ENCODE assay signal across 8 cellular contexts in genomic region chr19:18324373-18324731, GRCh38. TPM values are rescaled to one million over a fixed set of nuclear protein-coding genes. Genes with fewer than 3 reads are reported as not detected.
DNase-seq lines count a peak whose midpoint lies in the region; ATAC-seq and TF ChIP-seq lines count a peak whose summit lies in the region.
"Not testable (repeated sequence)": the region's sequence is repeated elsewhere in the genome, so short reads cannot be mapped to it uniquely, and the experiment has no call there.
"Had no signal": no experiment of that assay in that cellular context is flagged by ENCODE, and none has a peak within 500 bp of the region (broad histone marks: within the 10 kb centered on the region; RNA-seq: fewer than 3 reads in every experiment).

No MANE protein-coding gene starts in this region.

- not testable (repeated sequence) for H3K9me3 ChIP-seq in HCT116 (ENCODE audit: control insufficient read depth in 1 of 2, insufficient read depth in 1 of 2, low read depth in 1 of 2, low read length in 2 of 2); SK-N-SH; breast epithelium; left ventricle myocardium inferior (replicated peaks); neural cell (ENCODE audit: low read length)

- H3K27ac ChIP-seq in HCT116 (ENCODE audit: low read depth, low read length) (peak overlapping the region; percentile 83), SK-N-SH (ENCODE audit: low read depth in 2 of 2, low read length in 1 of 2) (peak overlapping the region in 1 of 2 experiments; percentile 88; a peak in 3 of 4 replicates), breast epithelium (peak overlapping the region; percentile 50 to 96), left ventricle myocardium inferior (replicated peaks) (peak overlapping the region; percentile 96), neural cell (ENCODE audit: low read length) (peak overlapping the region; percentile 97)

- H3K36me3 ChIP-seq in HCT116 (ENCODE audit: control insufficient read depth in 1 of 2, insufficient read depth in 2 of 2, low read length in 2 of 2) = peaks cover 2 to 12% of the 10 kb centered on the region in 2 experiments; a peak in 1 of 4 replicates
- not testable (repeated sequence) for H3K36me3 ChIP-seq in SK-N-SH (replicated peaks in 1 of 2; ENCODE audit: control insufficient read depth in 1 of 2, insufficient read depth in 2 of 2, low read length in 1 of 2); breast epithelium; left ventricle myocardium inferior; neural cell (ENCODE audit: insufficient read depth, low read length)

- CTCF ChIA-PET in HCT116 (lab: Charles Lee) (interaction anchor here (0.8 to 3.2 kb wide), 3 partner anchors 22 to 49 kb away, joined by 3 to 28 read pairs (median 3); no protein-coding TSS in a partner anchor), SK-N-SH (lab: Yijun Ruan, JAX) (interaction anchor here (0.7 to 7.7 kb wide), 3 partner anchors 15 to 47 kb away, joined by 3 to 216 read pairs (median 3); partner anchors contain the start of genes IQCN and JUND)

- H3K27me3 Mint-ChIP-seq in activated T-cell treated with anti-CD3 and anti-CD28 coated beads, Interleukin-2, amount 50 U/mL, for 72 hours (ENCODE audit: low read depth); stimulated activated naive CD8-positive, alpha-beta T cell treated with anti-CD3 and anti-CD28 coated beads, Interleukin-15, Interleukin-2, amounts not matched to agents 100 ng/mL and 50 ng/mL, for 24 hours: not testable (repeated sequence)

- RAD21 ChIA-PET in HCT116 (lab: Charles Lee; ENCODE audit: low non-redundant PET in 1 of 2, low total read pairs in 2 of 2, uncharacterized antibody in 2 of 2, unreplicated experiment in 2 of 2) = not testable (repeated sequence)

- not testable (repeated sequence) for BruUV-seq in HCT116 (replicated peaks; lab: Mats Ljungman, UMichigan)

- peaks cover 44 to 55% of the 10 kb centered on the region in 2 experiments for H3K4me1 ChIP-seq in HCT116 (ENCODE audit: control insufficient read depth in 1 of 2, insufficient read depth in 2 of 2, low read length in 2 of 2)
- H3K4me1 ChIP-seq in SK-N-SH (ENCODE audit: control insufficient read depth in 1 of 2, insufficient read depth in 2 of 2, low read depth in 1 of 2, low read length in 1 of 2) = peaks cover 25 to 26% of the 10 kb centered on the region in 2 experiments; a peak in 3 of 4 replicates
- not testable (repeated sequence) for H3K4me1 ChIP-seq in breast epithelium
- peaks cover 61% of the 10 kb centered on the region for H3K4me1 ChIP-seq in left ventricle myocardium inferior

- not testable (repeated sequence) for ATAC-seq in HCT116; activated T-cell treated with anti-CD3 and anti-CD28 coated beads, Interleukin-2, amount 50 U/mL, for 72 hours (replicated peaks in 1 of 2)

- H3K79me2 ChIP-seq in HCT116 (ENCODE audit: insufficient read depth, low read length) (peaks cover 35% of the 10 kb centered on the region), SK-N-SH (ENCODE audit: insufficient read depth) (peaks cover 35% of the 10 kb centered on the region), neural cell (replicated peaks; ENCODE audit: insufficient read depth, low read length) (peaks cover 17% of the 10 kb centered on the region)

- peak overlapping the region; percentile 68; the same call in 1 of the 2 replicates for H3K9ac ChIP-seq in HCT116 (ENCODE audit: low read length)
- H3K9ac ChIP-seq in SK-N-SH = 0 out of 2 replicates have a peak overlapping the region, but pooled peaks have one; percentile 68
- H3K9ac ChIP-seq in neural cell (ENCODE audit: low read length) = peak overlapping the region; percentile 79

- peaks cover 58% of the 10 kb centered on the region for H3K4me1 Mint-ChIP-seq in activated T-cell treated with anti-CD3 and anti-CD28 coated beads, Interleukin-2, amount 50 U/mL, for 72 hours (ENCODE audit: low read depth)
- peaks cover 55% of the 10 kb centered on the region for H3K4me1 Mint-ChIP-seq in stimulated activated naive CD8-positive, alpha-beta T cell treated with anti-CD3 and anti-CD28 coated beads, Interleukin-15, Interleukin-2, amounts not matched to agents 100 ng/mL and 50 ng/mL, for 24 hours (ENCODE audit: low read depth)

- H3K4me2 ChIP-seq in HCT116 (ENCODE audit: low read length) = peak overlapping the region; percentile 79
- not testable (repeated sequence) for H3K4me2 ChIP-seq in SK-N-SH; neural cell (ENCODE audit: low read length)

- TF ChIP-seq RAD21 in HCT116 (IDR thresholded peaks at IDR 0.05; ENCODE audit: low read depth); SK-N-SH (IDR thresholded peaks at IDR 0.05; ENCODE audit: low read length); neural cell (conservative IDR thresholded peaks at IDR 0.05): not testable (repeated sequence)

- not testable (repeated sequence) for TF ChIP-seq POLR2A in HCT116 (IDR thresholded peaks at IDR 0.05; ENCODE audit: borderline replicate concordance, extremely low read depth, insufficient read depth, insufficient read length); breast epithelium (IDR thresholded peaks at IDR 0.05)

- not testable (repeated sequence) for DNase-seq in HCT116 (ENCODE audit: low read depth, low spot score); SK-N-SH; activated T-cell treated with anti-CD3 and anti-CD28 coated beads, Interleukin-2, amount 50 U/mL, for 72 hours; breast epithelium (ENCODE audit: low spot score in 2 of 2); left ventricle myocardium inferior

- not testable (repeated sequence) for H4K20me1 ChIP-seq in HCT116 (ENCODE audit: insufficient read depth); SK-N-SH (ENCODE audit: insufficient read depth); neural cell (ENCODE audit: insufficient read depth)

- not testable (repeated sequence) for H3K27me3 ChIP-seq in HCT116 (ENCODE audit: insufficient read depth, low read length); SK-N-SH (ENCODE audit: insufficient read depth); breast epithelium; left ventricle myocardium inferior (ENCODE audit: low read depth); neural cell (ENCODE audit: insufficient read depth, low read depth, low read length)

- intact Hi-C loops in HCT116 (cut with micrococcal nuclease) = loop anchor here (10.0 kb wide), 1 partner anchor 120 kb away; the partner anchor contains the start of gene RAB3A
- intact Hi-C loops in breast epithelium (cut with DNase I; ENCODE audit: low total_unique reads) = loop anchor here (5.0 kb wide), 1 partner anchor 42 kb away; the partner anchor contains the start of gene JUND
- intact Hi-C loops in left ventricle myocardium inferior (cut with micrococcal nuclease) = not testable (repeated sequence)

- not testable (repeated sequence) for H3K4me3 ChIP-seq in HCT116 (replicated peaks in 1 of 2; ENCODE audit: low read depth in 1 of 2, low read length in 2 of 2); SK-N-SH (ENCODE audit: low read depth in 2 of 2, low read length in 1 of 2); breast epithelium; left ventricle myocardium inferior; neural cell (ENCODE audit: low read length)

- not testable (repeated sequence) for H3K9me3 Mint-ChIP-seq in activated T-cell treated with anti-CD3 and anti-CD28 coated beads, Interleukin-2, amount 50 U/mL, for 72 hours; stimulated activated naive CD8-positive, alpha-beta T cell treated with anti-CD3 and anti-CD28 coated beads, Interleukin-15, Interleukin-2, amounts not matched to agents 100 ng/mL and 50 ng/mL, for 24 hours

- H3K9me2 ChIP-seq in HCT116 (ENCODE audit: insufficient read depth); SK-N-SH; neural cell (ENCODE audit: insufficient read depth, low read length): not testable (repeated sequence)

- peak overlapping the region; percentile 96 for H3K27ac Mint-ChIP-seq in activated T-cell treated with anti-CD3 and anti-CD28 coated beads, Interleukin-2, amount 50 U/mL, for 72 hours
- peak overlapping the region; percentile 97 for H3K27ac Mint-ChIP-seq in stimulated activated naive CD8-positive, alpha-beta T cell treated with anti-CD3 and anti-CD28 coated beads, Interleukin-15, Interleukin-2, amounts not matched to agents 100 ng/mL and 50 ng/mL, for 24 hours

- TF ChIP-seq CTCF in HCT116 (IDR thresholded peaks at IDR 0.05 in 2 of 3, conservative IDR thresholded peaks at IDR 0.05 in 1 of 3; ENCODE audit: borderline replicate concordance in 1 of 3, insufficient read depth in 1 of 3, low read depth in 2 of 3, low read length in 2 of 3); SK-N-SH (IDR thresholded peaks at IDR 0.05); breast epithelium (IDR thresholded peaks at IDR 0.05); left ventricle myocardium inferior (IDR thresholded peaks at IDR 0.05; ENCODE audit: borderline replicate concordance); neural cell (IDR thresholded peaks at IDR 0.05; ENCODE audit: poor library complexity, severe bottlenecking): not testable (repeated sequence)

- POLR2A ChIA-PET in HCT116 (lab: Charles Lee) (interaction anchor here (0.7 to 3.2 kb wide), 2 partner anchors 18 to 44 kb away, joined by 3 to 16 read pairs; partner anchors contain the start of gene JUND), SK-N-SH (lab: Yijun Ruan, JAX) (interaction anchor here (0.9 to 1.0 kb wide), 2 partner anchors 43 to 44 kb away, joined by 3 to 5 read pairs; partner anchors contain the start of gene JUND)

- H2AFZ ChIP-seq in HCT116 (ENCODE audit: low read depth, low read length, poor library complexity, severe bottlenecking); neural cell (ENCODE audit: low read depth, low read length): not testable (repeated sequence)
- peak overlapping the region; percentile 89; the same call in 1 of the 2 replicates for H2AFZ ChIP-seq in SK-N-SH (ENCODE audit: low read depth)

- peaks cover 18% of the 10 kb centered on the region for H3F3A ChIP-seq in SK-N-SH (replicated peaks; ENCODE audit: insufficient read depth)
- H3F3A ChIP-seq in neural cell (ENCODE audit: insufficient read depth, low read length, poor library complexity, severe bottlenecking) = not testable (repeated sequence)

- H3K36me3 Mint-ChIP-seq in activated T-cell treated with anti-CD3 and anti-CD28 coated beads, Interleukin-2, amount 50 U/mL, for 72 hours (ENCODE audit: insufficient read depth in 2 of 2) = peaks cover 7 to 16% of the 10 kb centered on the region in 2 donors
- H3K36me3 Mint-ChIP-seq in stimulated activated naive CD8-positive, alpha-beta T cell treated with anti-CD3 and anti-CD28 coated beads, Interleukin-15, Interleukin-2, amounts not matched to agents 100 ng/mL and 50 ng/mL, for 24 hours (ENCODE audit: low read depth) = peaks cover 31% of the 10 kb centered on the region

- WGBS in SK-N-SH (ENCODE audit: low lambda C conversion rate) = 72% methylated on average over 6 of the region's 6 CpGs

- TF ChIP-seq EP300 in SK-N-SH (IDR thresholded peaks at IDR 0.05; ENCODE audit: borderline replicate concordance in 1 of 2, low read depth in 1 of 2, low read length in 1 of 2); neural cell (conservative IDR thresholded peaks at IDR 0.05; ENCODE audit: poor library complexity, severe bottlenecking): not testable (repeated sequence)

- peak overlapping the region; percentile 89 to 95 for H3K4me3 Mint-ChIP-seq in activated T-cell treated with anti-CD3 and anti-CD28 coated beads, Interleukin-2, amount 50 U/mL, for 72 hours
- not testable (repeated sequence) for H3K4me3 Mint-ChIP-seq in stimulated activated naive CD8-positive, alpha-beta T cell treated with anti-CD3 and anti-CD28 coated beads, Interleukin-15, Interleukin-2, amounts not matched to agents 100 ng/mL and 50 ng/mL, for 24 hours

RNA-seq across cellular contexts. Expression of gene LSM4, which starts 1.5 kb away (rescaled TPM):
- total RNA-seq in HCT116 (2021; ENCODE audit: unreplicated experiment) = 400 TPM
- polyA plus RNA-seq in HCT116 (2012) = 263 and 315 TPM in 2 replicates
- polyA plus RNA-seq in SK-N-SH (2012; rRNA removed) = 235 and 277 TPM in 2 replicates
- 193 and 249 TPM in 2 replicates for polyA plus RNA-seq in SK-N-SH (2012; cell fraction: cytosol; rRNA removed)
- polyA plus RNA-seq in SK-N-SH (2012; cell fraction: nucleus; rRNA removed) = 104 and 192 TPM in 2 replicates
- total RNA-seq in activated T-cell treated with anti-CD3 and anti-CD28 coated beads, Interleukin-2, amount 50 U/mL, for 72 hours = 100 to 1,000 TPM; 178 to 250 TPM
- 100 to 1,000 TPM in 2 of 3 donors, 10 to 100 TPM in 1; 83.0 to 122 (median 120) TPM for total RNA-seq in breast epithelium
- total RNA-seq in left ventricle myocardium inferior = 94.8 TPM
- 382 and 410 TPM in 2 replicates for polyA plus RNA-seq in neural cell
- polyA minus RNA-seq in neural cell = 127 and 138 TPM in 2 replicates

RNA-seq across cellular contexts. Expression of gene PGPEP1, which starts 16.0 kb away (rescaled TPM):
- total RNA-seq in HCT116 (2021; ENCODE audit: unreplicated experiment) (30.9 TPM), breast epithelium (10 to 100 TPM; 22.5 to 29.2 (median 25.9) TPM), left ventricle myocardium inferior (38.8 TPM)
- polyA plus RNA-seq in HCT116 (2012) = 22.4 and 23.8 TPM in 2 replicates
- polyA plus RNA-seq in SK-N-SH (2012; rRNA removed) (13.8 and 13.9 TPM in 2 replicates), neural cell (5.9 and 10.9 TPM in 2 replicates)
- 6.6 and 6.9 TPM in 2 replicates for polyA plus RNA-seq in SK-N-SH (2012; cell fraction: cytosol; rRNA removed)
- polyA plus RNA-seq in SK-N-SH (2012; cell fraction: nucleus; rRNA removed) = 29.5 and 30.2 TPM in 2 replicates
- total RNA-seq in activated T-cell treated with anti-CD3 and anti-CD28 coated beads, Interleukin-2, amount 50 U/mL, for 72 hours = 10 to 100 TPM; 55.5 to 58.0 TPM
- polyA minus RNA-seq in neural cell = 14.1 and 16.6 TPM in 2 replicates

RNA-seq across cellular contexts. Expression of gene JUND, which starts 42.9 kb away (rescaled TPM):
- total RNA-seq in HCT116 (2021; ENCODE audit: unreplicated experiment) (221 TPM), breast epithelium (100 to 1,000 TPM; 325 to 833 (median 602) TPM), left ventricle myocardium inferior (107 TPM)
- 179 and 285 TPM in 2 replicates for polyA plus RNA-seq in HCT116 (2012)
- polyA plus RNA-seq in SK-N-SH (2012; rRNA removed) (92.5 and 115 TPM in 2 replicates), neural cell (94.9 and 134 TPM in 2 replicates)
- 55.4 and 101 TPM in 2 replicates for polyA plus RNA-seq in SK-N-SH (2012; cell fraction: cytosol; rRNA removed)
- polyA plus RNA-seq in SK-N-SH (2012; cell fraction: nucleus; rRNA removed) = 125 and 131 TPM in 2 replicates
- total RNA-seq in activated T-cell treated with anti-CD3 and anti-CD28 coated beads, Interleukin-2, amount 50 U/mL, for 72 hours = 100 to 1,000 TPM; 197 to 235 TPM
- polyA minus RNA-seq in neural cell = 150 and 167 TPM in 2 replicates

RNA-seq across cellular contexts. Expression of gene IQCN, which starts 50.1 kb away (rescaled TPM):
- total RNA-seq in HCT116 (2021; ENCODE audit: unreplicated experiment) (4.8 TPM), breast epithelium (10 to 100 TPM in 1 of 3 donors, 1 to 10 TPM in 2; 7.0 to 16.6 (median 9.5) TPM), left ventricle myocardium inferior (0.49 TPM)
- 1.9 and 2.7 TPM in 2 replicates for polyA plus RNA-seq in HCT116 (2012)
- polyA plus RNA-seq in SK-N-SH (2012; rRNA removed) (1.9 and 2.5 TPM in 2 replicates), neural cell (2.5 and 3.7 TPM in 2 replicates)
- 0.19 and 0.41 TPM in 2 replicates for polyA plus RNA-seq in SK-N-SH (2012; cell fraction: cytosol; rRNA removed)
- 16.0 and 19.5 TPM in 2 replicates for polyA plus RNA-seq in SK-N-SH (2012; cell fraction: nucleus; rRNA removed)
- 1 to 10 TPM; 2.2 to 2.8 TPM for total RNA-seq in activated T-cell treated with anti-CD3 and anti-CD28 coated beads, Interleukin-2, amount 50 U/mL, for 72 hours
- polyA minus RNA-seq in neural cell = 2.7 and 4.3 TPM in 2 replicates
- total RNA-seq: bronchial epithelial cell had no signal
